21 cellular contexts compared by ENCODE assay signal in the genomic region with DNA sequence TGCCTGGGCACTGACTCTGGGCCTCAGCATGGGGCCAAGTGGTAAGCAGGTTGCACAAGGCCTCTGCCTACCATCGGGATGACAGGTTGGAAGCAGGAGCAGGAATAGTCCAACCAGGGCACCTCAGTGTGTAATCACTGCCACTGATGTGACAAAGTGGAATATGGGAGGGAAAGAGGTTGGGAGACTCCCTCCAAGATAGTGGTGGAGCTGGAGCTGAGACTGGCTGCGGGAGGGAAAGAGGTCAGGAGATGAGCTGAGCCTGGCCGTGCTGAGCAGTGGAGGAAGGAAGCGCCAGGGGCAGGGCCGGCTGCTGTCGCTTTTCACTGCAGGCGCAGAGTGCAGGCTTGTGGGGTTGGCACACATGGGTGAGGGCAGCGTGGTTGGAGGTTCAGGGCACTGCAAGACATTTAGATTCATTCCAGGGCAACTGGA. TPM values are rescaled to one million over a fixed set of nuclear protein-coding genes. Genes with fewer than 3 reads are reported as not detected.
DNase-seq lines count a peak whose midpoint lies in the region; ATAC-seq and TF ChIP-seq lines count a peak whose summit lies in the region.
"Had no signal": no experiment of that assay in that cellular context is flagged by ENCODE, and none has a peak within 500 bp of the region (broad histone marks: within the 10 kb centered on the region; RNA-seq: fewer than 3 reads in every experiment).

No MANE protein-coding gene starts in this region.

- H3K4me3 Mint-ChIP-seq in Caco-2 (ENCODE audit: unreplicated experiment) (no peak overlapping the region), GM23338 (no peak overlapping the region; the same call in 2 of the 3 replicates)
- no peak overlapping the region for H3K4me3 Mint-ChIP-seq in central memory CD8-positive, alpha-beta T cell
- H3K4me3 Mint-ChIP-seq: activated T-cell treated with anti-CD3 and anti-CD28 coated beads, Interleukin-2, amount 50 U/mL, for 72 hours; CD4-positive, alpha-beta memory T cell had no signal

- H3K9me3 ChIP-seq in Caco-2, result no peaks in the 10 kb centered on the region
- H3K9me3 ChIP-seq: esophagus muscularis mucosa, tibial artery had no signal

- POLR2A ChIA-PET in Caco-2 (lab: Charles Lee), result no interaction called here

- peaks cover 2% of the 10 kb centered on the region; the same call in 1 of the 2 replicates for H3F3A ChIP-seq in GM23338 (replicated peaks; ENCODE audit: low read depth)

- no peak overlapping the region for H2AFZ ChIP-seq in GM23338

- CTCF ChIA-PET in Caco-2 (lab: Charles Lee), result no interaction called here

- TF ChIP-seq CTCF in Caco-2 (IDR thresholded peaks at IDR 0.05; ENCODE audit: insufficient read depth in 1 of 2, low read depth in 1 of 2, low read length in 1 of 2, severe bottlenecking in 1 of 2, unreplicated experiment in 1 of 2) (no peak), GM23338 (conservative IDR thresholded peaks at IDR 0.05; ENCODE audit: low read depth in 2 of 2) (no peak)

- peak overlapping the region; percentile 73 for H3K27ac Mint-ChIP-seq in Caco-2 (ENCODE audit: unreplicated experiment)
- peak overlapping the region; percentile 76 for H3K27ac Mint-ChIP-seq in GM23338
- peak overlapping the region; percentile 55 for H3K27ac Mint-ChIP-seq in central memory CD8-positive, alpha-beta T cell (ENCODE audit: low read depth)
- H3K27ac Mint-ChIP-seq: activated T-cell treated with anti-CD3 and anti-CD28 coated beads, Interleukin-2, amount 50 U/mL, for 72 hours had no signal

- H3K4me3 ChIP-seq in Caco-2 (ENCODE audit: low read depth, low read length) (no peak overlapping the region), GM23338 (no peak overlapping the region)
- H3K4me3 ChIP-seq: esophagus muscularis mucosa, SK-N-MC, tibial artery had no signal

- peaks cover 54% of the 10 kb centered on the region for H3K79me2 ChIP-seq in GM23338 (replicated peaks; ENCODE audit: insufficient read depth)

- H3K36me3 Mint-ChIP-seq in Caco-2 (ENCODE audit: insufficient read depth, unreplicated experiment) (peaks cover 90% of the 10 kb centered on the region), GM23338 (ENCODE audit: low read depth) (peaks cover 93% of the 10 kb centered on the region)
- H3K36me3 Mint-ChIP-seq in central memory CD8-positive, alpha-beta T cell (ENCODE audit: insufficient read depth), result peaks cover 63% of the 10 kb centered on the region

- no TSS peak for BruUV-seq in Caco-2 (replicated peaks; lab: Mats Ljungman, UMichigan)

- DNase-seq in Caco-2 (no peak), GM23338 (ENCODE audit: low spot score) (no peak), myocyte (ENCODE audit: low read depth) (peak; percentile 38), H4 (ENCODE audit: low spot score) (no peak), cardiac septum (ENCODE audit: low spot score) (no peak)
- no peak for DNase-seq in central memory CD8-positive, alpha-beta T cell (ENCODE audit: low spot score in 2 of 2)
- DNase-seq: activated T-cell treated with anti-CD3 and anti-CD28 coated beads, Interleukin-2, amount 50 U/mL, for 72 hours; CD4-positive, alpha-beta memory T cell; central memory CD4-positive, alpha-beta T cell; DMS153; naive thymus-derived CD8-positive, alpha-beta T cell; NCI-H1105 treated with DMSO at 0.1 percent for 48 hours; NK-92 treated with Interleukin-12 subunit alpha and Interleukin-12 subunit beta, amount 100 ng/mL, for 24 hours; posterior cingulate gyrus; stimulated activated CD4-positive, alpha-beta T cell treated with anti-CD3 and anti-CD28 coated beads, Interleukin-1b, Interleukin-23, amount 100 ng/mL, for 48 hours; stimulated activated naive CD4-positive, alpha-beta T cell; T-helper 9 cell; tibial artery had no signal

- H3K4me2 ChIP-seq in GM23338, result no peak overlapping the region

- H3K4me1 Mint-ChIP-seq in Caco-2 (ENCODE audit: low read depth, unreplicated experiment) (peaks cover 17% of the 10 kb centered on the region), GM23338 (peaks cover 6% of the 10 kb centered on the region)
- H3K4me1 Mint-ChIP-seq in central memory CD8-positive, alpha-beta T cell, result peaks cover 39% of the 10 kb centered on the region

- H3K9me2 ChIP-seq in GM23338 (ENCODE audit: insufficient read depth), result no peaks in the 10 kb centered on the region

- no peak overlapping the region for H3K27ac ChIP-seq in GM23338 (ENCODE audit: low read depth)
- H3K27ac ChIP-seq: esophagus muscularis mucosa, SK-N-MC, tibial artery had no signal

- no peaks in the 10 kb centered on the region for H3K27me3 ChIP-seq in Caco-2 (replicated peaks; ENCODE audit: control insufficient read depth, insufficient read depth, low read length)
- no peaks in the 10 kb centered on the region for H3K27me3 ChIP-seq in GM23338 (ENCODE audit: insufficient read depth)
- H3K27me3 ChIP-seq: esophagus muscularis mucosa, tibial artery had no signal

- ATAC-seq in GM23338, result no peak
- ATAC-seq in central memory CD8-positive, alpha-beta T cell (replicated peaks; ENCODE audit: extremely low read depth, poor library complexity, severe bottlenecking), result no peak
- ATAC-seq in GM19455 (IDR thresholded peaks at IDR 0.05; ENCODE audit: unreplicated experiment), result no peak
- ATAC-seq: activated T-cell treated with anti-CD3 and anti-CD28 coated beads, Interleukin-2, amount 50 U/mL, for 72 hours; naive thymus-derived CD8-positive, alpha-beta T cell had no signal

- H3K9me3 Mint-ChIP-seq in Caco-2 (ENCODE audit: unreplicated experiment), result no peaks in the 10 kb centered on the region
- no peaks in the 10 kb centered on the region; the same call in 2 of the 3 replicates for H3K9me3 Mint-ChIP-seq in GM23338
- H3K9me3 Mint-ChIP-seq in central memory CD8-positive, alpha-beta T cell, result no peaks in the 10 kb centered on the region
- H3K9me3 Mint-ChIP-seq: activated T-cell treated with anti-CD3 and anti-CD28 coated beads, Interleukin-2, amount 50 U/mL, for 72 hours; CD4-positive, alpha-beta memory T cell; naive thymus-derived CD8-positive, alpha-beta T cell had no signal

- intact Hi-C loops in Caco-2 (cut with micrococcal nuclease; ENCODE audit: unreplicated experiment) (no loop called here), cardiac septum (cut with DNase I) (no loop called here)

- no peaks in the 10 kb centered on the region for H3K4me1 ChIP-seq in Caco-2
- H3K4me1 ChIP-seq in GM23338 (ENCODE audit: insufficient read depth), result no peaks in the 10 kb centered on the region; the same call in 1 of the 2 replicates

- H3K27me3 Mint-ChIP-seq in Caco-2 (ENCODE audit: insufficient read depth, unreplicated experiment) (no peaks in the 10 kb centered on the region), GM23338 (ENCODE audit: insufficient read depth, low read depth, poor library complexity) (peaks cover 12% of the 10 kb centered on the region)
- H3K27me3 Mint-ChIP-seq in central memory CD8-positive, alpha-beta T cell, result no peaks in the 10 kb centered on the region
- H3K27me3 Mint-ChIP-seq: CD4-positive, alpha-beta memory T cell; naive thymus-derived CD8-positive, alpha-beta T cell had no signal

- peaks cover 21% of the 10 kb centered on the region for H4K20me1 ChIP-seq in GM23338 (replicated peaks; ENCODE audit: insufficient read depth)

- peaks cover 3% of the 10 kb centered on the region; the same call in 1 of the 2 replicates for H3K36me3 ChIP-seq in Caco-2 (ENCODE audit: control insufficient read depth, insufficient read depth, low read length)
- peaks cover 22% of the 10 kb centered on the region for H3K36me3 ChIP-seq in GM23338 (ENCODE audit: insufficient read depth)

TF ChIP-seq in GM23338, 12 proteins besides CTCF, POLR2A, EP300 and RAD21 (continues in another document):
- TF ChIP-seq EZH2 (IDR thresholded peaks at IDR 0.05; ENCODE audit: low read depth, unreplicated experiment), result no peak
- TF ChIP-seq STAT1 (IDR thresholded peaks at IDR 0.05; ENCODE audit: unreplicated experiment), result no peak
- no peak for TF ChIP-seq JUNB (IDR thresholded peaks at IDR 0.05; ENCODE audit: unreplicated experiment)
- TF ChIP-seq ZNF331 (CRISPR knock-in tag; IDR thresholded peaks at IDR 0.05; ENCODE audit: low read depth), result no peak

RNA-seq across cellular contexts. Expression of a gene that starts 6.8 kb away (rescaled TPM):
- total RNA-seq in Caco-2 (2022), result 86.2 and 88.3 TPM in 2 replicates
- 45.0 and 57.2 TPM in 2 replicates for total RNA-seq in GM23338 (2014; rRNA removed; shearing (Covaris generic))
- 174 and 177 TPM in 2 replicates for polyA plus RNA-seq in GM23338 (2016; fragmentation: Nextera tagmentation; extraction: Ambion mirVana)
- 49.2 and 56.0 TPM in 2 replicates for total RNA-seq in myocyte
- 43.9 TPM for polyA plus RNA-seq in myocyte (2012)
- total RNA-seq in H4 (2014; rRNA removed; shearing (Covaris generic)), result 6.8 and 10.4 TPM in 2 replicates
- total RNA-seq in cardiac septum, result 28.8 TPM

RNA-seq across cellular contexts. Expression of a gene that starts 26.1 kb away (rescaled TPM):
- 39.6 and 42.1 TPM in 2 replicates for total RNA-seq in Caco-2 (2022)
- 39.1 and 54.8 TPM in 2 replicates for total RNA-seq in GM23338 (2014; rRNA removed; shearing (Covaris generic))
- polyA plus RNA-seq in GM23338 (2016; fragmentation: Nextera tagmentation; extraction: Ambion mirVana), result 32.8 and 35.1 TPM in 2 replicates
- total RNA-seq in myocyte, result 12.5 and 16.5 TPM in 2 replicates
- polyA plus RNA-seq in myocyte (2012), result 13.5 TPM
- total RNA-seq in H4 (2014; rRNA removed; shearing (Covaris generic)), result 13.9 and 23.9 TPM in 2 replicates
- total RNA-seq in cardiac septum, result 11.2 TPM

RNA-seq across cellular contexts. Expression of a gene that starts 53.5 kb away (rescaled TPM):
- 80.5 and 80.8 TPM in 2 replicates for total RNA-seq in Caco-2 (2022)
- 84.2 and 86.1 TPM in 2 replicates for total RNA-seq in GM23338 (2014; rRNA removed; shearing (Covaris generic))
- polyA plus RNA-seq in GM23338 (2016; fragmentation: Nextera tagmentation; extraction: Ambion mirVana), result 91.3 and 95.9 TPM in 2 replicates
- total RNA-seq in myocyte, result 30.4 and 35.4 TPM in 2 replicates
- polyA plus RNA-seq in myocyte (2012), result 52.0 TPM
- total RNA-seq in H4 (2014; rRNA removed; shearing (Covaris generic)), result 17.0 and 17.6 TPM in 2 replicates
- total RNA-seq in cardiac septum, result 32.0 TPM
